In genomic region chr15:93028632-93029612, GRCh38 we compare ENCODE assay signal across 8 cellular contexts.
A peak's percentile ranks its signal among the peaks of the same experiment; 100 is the strongest.
DNase-seq lines count a peak whose midpoint lies in the region; ATAC-seq and TF ChIP-seq lines count a peak whose summit lies in the region.

No MANE protein-coding gene starts in this region.

- H3K27ac ChIP-seq in HL-60 (replicated peaks) (peak overlapping the region; percentile 46), left ventricle myocardium inferior (replicated peaks) (peak overlapping the region; percentile 92)

- H3K4me1 ChIP-seq in left ventricle myocardium inferior, result peaks cover 73% of the 10 kb centered on the region

- intact Hi-C loops in left ventricle myocardium inferior (cut with micrococcal nuclease), result loop anchor here (5.0 kb wide), 1 partner anchor 1093 kb away; no protein-coding TSS in a partner anchor

- TF ChIP-seq CTCF in HL-60 (IDR thresholded peaks at IDR 0.05; ENCODE audit: insufficient read depth, low read length) (no peak), left ventricle myocardium inferior (IDR thresholded peaks at IDR 0.05; ENCODE audit: borderline replicate concordance) (no peak)

- no peak for ATAC-seq in GM18861 (IDR thresholded peaks at IDR 0.05; ENCODE audit: unreplicated experiment)

- no peaks in the 10 kb centered on the region for H3K27me3 ChIP-seq in HL-60 (ENCODE audit: insufficient read depth, poor library complexity, severe bottlenecking)
- no peaks in the 10 kb centered on the region for H3K27me3 ChIP-seq in left ventricle myocardium inferior (ENCODE audit: low read depth)

- H3K9me3 ChIP-seq in left ventricle myocardium inferior (replicated peaks), result no peaks in the 10 kb centered on the region

- peak; percentile 89 for DNase-seq in AG08395 (ENCODE audit: low spot score)
- peak; percentile 48 to 76 for DNase-seq in HL-60 (ENCODE audit: low read depth in 1 of 2, low spot score in 1 of 2)
- DNase-seq in amygdala (lab: John Stamatoyannopoulos, UW), result peak in 50 of 56 donors; percentile 19 to 86 (median 62)
- DNase-seq in left ventricle myocardium inferior, result peak; percentile 84
- peak; percentile 67 for DNase-seq in putamen (ENCODE audit: low spot score)
- no peak for DNase-seq in NCI-H2107 treated with DMSO at 0.1 percent for 48 hours (lab: John Stamatoyannopoulos, UW; ENCODE audit: unreplicated experiment)
- DNase-seq in DMS114 treated with DMSO at 0.1 percent for 48 hours (lab: John Stamatoyannopoulos, UW; ENCODE audit: unreplicated experiment), result no peak

- H3K36me3 ChIP-seq in left ventricle myocardium inferior, result peaks cover 36% of the 10 kb centered on the region

- H3K4me3 ChIP-seq in HL-60 (replicated peaks; ENCODE audit: insufficient read depth, low read length) (no peak overlapping the region), left ventricle myocardium inferior (peak overlapping the region; percentile 35)

Comparison
In these comparisons a context has a peak if more than half of its experiments do, and no peak if none do; other contexts are left out.
1. DNase-seq: peak in AG08395 (single experiment), HL-60 (2 of 2), amygdala (50 of 56), left ventricle myocardium inferior (single experiment) and putamen (single experiment); none in NCI-H2107 treated with DMSO at 0.1 percent for 48 hours (single experiment) and DMS114 treated with DMSO at 0.1 percent for 48 hours (single experiment).